In genomic region chr6:25038300-25038699, GRCh38 we compare ENCODE assay signal across 22 cellular contexts.
DNase-seq lines count a peak whose midpoint lies in the region; ATAC-seq, FAIRE-seq and TF ChIP-seq lines count a peak whose summit lies in the region.
"Had no signal": no experiment of that assay in that cellular context is flagged by ENCODE, and none has a peak within 500 bp of the region (broad histone marks: within the 10 kb centered on the region; RNA-seq: fewer than 3 reads in every experiment).

No MANE protein-coding gene starts in this region.

- intact Hi-C loops in HepG2 (cut with micrococcal nuclease; ENCODE audit: unreplicated experiment) (no loop called here), right lobe of liver (cut with DNase I) (no loop called here), K562 (cut with micrococcal nuclease) (no loop called here)

- DNase-seq in HepG2 (ENCODE audit: low spot score), result no peak
- no peak for DNase-seq in right lobe of liver
- DNase-seq in K562 (ENCODE audit: extremely low read depth in 1 of 4, low spot score in 3 of 4), result no peak
- DNase-seq in iPS-NIHi7 (ENCODE audit: extremely low spot score), result no peak
- DNase-seq in SK-N-SH, result no peak
- DNase-seq: activated CD4-positive, CD25-positive, alpha-beta regulatory T cell; activated CD8-positive, alpha-beta memory T cell treated with anti-CD3 and anti-CD28 coated beads, Interleukin-2, amount 50 U/mL, for 48 hours; brain microvascular endothelial cell; heart right ventricle; lower lobe of right lung; MG63; NCI-H146; PC-3; right cardiac atrium; SHP77 treated with DMSO at 0.1 percent for 48 hours; stimulated activated naive B cell treated with anti-CD40 and anti-IgM and Interleukin-4, amounts not matched to agents 10 μg/mL and 1 μg/mL and 100 μg/mL, for 72 hours; tibial artery had no signal

- TF ChIP-seq CTCF in HepG2 (CRISPR knock-in tag; IDR thresholded peaks at IDR 0.05), result no peak
- TF ChIP-seq CTCF in right lobe of liver (IDR thresholded peaks at IDR 0.05), result no peak
- no peak for TF ChIP-seq CTCF in Loucy (conservative IDR thresholded peaks at IDR 0.05; ENCODE audit: low read length)
- no peak for TF ChIP-seq CTCF in K562 (IDR thresholded peaks at IDR 0.05 in 2 of 3, conservative IDR thresholded peaks at IDR 0.05 in 1 of 3; ENCODE audit: insufficient read depth in 2 of 3, low read depth in 1 of 3, low read length in 3 of 3)
- TF ChIP-seq CTCF in SK-N-SH (IDR thresholded peaks at IDR 0.05), result no peak

- H3K36me3 ChIP-seq in HepG2 (replicated peaks in 1 of 2; ENCODE audit: control insufficient read depth in 1 of 2, insufficient read depth in 2 of 2, low read length in 2 of 2) (no peaks in the 10 kb centered on the region), right lobe of liver (no peaks in the 10 kb centered on the region), Loucy (ENCODE audit: insufficient read depth, low read length) (no peaks in the 10 kb centered on the region), K562 (ENCODE audit: control insufficient read depth, insufficient read depth, low read length) (no peaks in the 10 kb centered on the region), SK-N-SH (replicated peaks in 1 of 2; ENCODE audit: control insufficient read depth in 1 of 2, insufficient read depth in 2 of 2, low read length in 1 of 2) (no peaks in the 10 kb centered on the region)
- H3K36me3 ChIP-seq: brain microvascular endothelial cell, heart right ventricle, lower lobe of right lung, MG63, tibial artery had no signal

- H3K4me2 ChIP-seq in HepG2 (ENCODE audit: low read depth, low read length), result no peak overlapping the region
- peak overlapping the region; percentile 92 for H3K4me2 ChIP-seq in Loucy (ENCODE audit: low read depth, low read length, poor library complexity, severe bottlenecking)
- no peak overlapping the region for H3K4me2 ChIP-seq in K562 (ENCODE audit: insufficient read depth, low read length)
- no peak overlapping the region for H3K4me2 ChIP-seq in SK-N-SH

- H3K79me2 ChIP-seq in HepG2 (ENCODE audit: insufficient read depth, low read length) (no peaks in the 10 kb centered on the region), Loucy (ENCODE audit: insufficient read depth, low read length) (peaks cover 100% of the 10 kb centered on the region), K562 (ENCODE audit: control insufficient read depth, insufficient read depth, low read length) (no peaks in the 10 kb centered on the region), SK-N-SH (ENCODE audit: insufficient read depth) (no peaks in the 10 kb centered on the region)

- H3K4me3 ChIP-seq in HepG2 (replicated peaks in 1 of 3; ENCODE audit: insufficient read depth in 1 of 3, low read depth in 2 of 3, low read length in 3 of 3), result no peak overlapping the region
- H3K4me3 ChIP-seq in right lobe of liver, result no peak overlapping the region
- H3K4me3 ChIP-seq in Loucy (ENCODE audit: low read length, poor library complexity, severe bottlenecking), result peak overlapping the region; percentile 91
- no peak overlapping the region for H3K4me3 ChIP-seq in K562
- H3K4me3 ChIP-seq in SK-N-SH (ENCODE audit: low read depth in 2 of 2, low read length in 1 of 2), result no peak overlapping the region
- H3K4me3 ChIP-seq: coronary artery, lower lobe of right lung, MG63, tibial artery had no signal

- no peak for TF ChIP-seq POLR2A in HepG2 (IDR thresholded peaks at IDR 0.05; ENCODE audit: insufficient read depth in 1 of 2, low read depth in 2 of 2, low read length in 2 of 2)
- TF ChIP-seq POLR2A in right lobe of liver (IDR thresholded peaks at IDR 0.05), result no peak
- TF ChIP-seq POLR2A in K562 (conservative IDR thresholded peaks at IDR 0.05), result no peak

- H3K9me3 ChIP-seq in HepG2 (ENCODE audit: low read length), result no peaks in the 10 kb centered on the region
- H3K9me3 ChIP-seq in right lobe of liver, result no peaks in the 10 kb centered on the region
- H3K9me3 ChIP-seq in Loucy (ENCODE audit: insufficient read depth, low read depth, low read length), result no peaks in the 10 kb centered on the region
- no peaks in the 10 kb centered on the region for H3K9me3 ChIP-seq in K562 (replicated peaks; ENCODE audit: control insufficient read depth, insufficient read depth, low read depth, low read length)
- H3K9me3 ChIP-seq in SK-N-SH, result no peaks in the 10 kb centered on the region
- H3K9me3 ChIP-seq: lower lobe of right lung, MG63, tibial artery had no signal

- H3K27ac ChIP-seq in HepG2 (ENCODE audit: extremely low read length, insufficient read depth, low read length) (no peak overlapping the region), right lobe of liver (no peak overlapping the region), K562 (ENCODE audit: extremely low read depth, low read depth, low read length) (no peak overlapping the region), SK-N-SH (ENCODE audit: low read depth in 2 of 2, low read length in 1 of 2) (no peak overlapping the region)
- H3K27ac ChIP-seq: brain microvascular endothelial cell, coronary artery, lower lobe of right lung, tibial artery had no signal

- BruUV-seq in HepG2 (replicated peaks; lab: Mats Ljungman, UMichigan) (no TSS peak), K562 (replicated peaks; lab: Mats Ljungman, UMichigan) (no TSS peak)

- no peak for TF ChIP-seq EP300 in HepG2 (IDR thresholded peaks at IDR 0.05; ENCODE audit: low read depth in 2 of 2, low read length in 2 of 2)
- no peak for TF ChIP-seq EP300 in HepG2 (CRISPR knock-in tag; IDR thresholded peaks at IDR 0.05; ENCODE audit: borderline replicate concordance)
- TF ChIP-seq EP300 in K562 (IDR thresholded peaks at IDR 0.05; ENCODE audit: low read length), result no peak
- no peak for TF ChIP-seq EP300 in SK-N-SH (IDR thresholded peaks at IDR 0.05; ENCODE audit: borderline replicate concordance in 1 of 2, low read depth in 1 of 2, low read length in 1 of 2)

- in situ Hi-C loops in HepG2 (cut with HindIII; ENCODE audit: extremely low pct_ligation_motif_present, low pct_unique_long_range_greater_than_20kb) (no loop called here), K562 (cut with MboI) (no loop called here)

- no peaks in the 10 kb centered on the region for H3K9me1 ChIP-seq in K562 (ENCODE audit: control insufficient read depth, insufficient read depth, low read length)

- ATAC-seq in HepG2, result no peak
- no peak for ATAC-seq in right lobe of liver
- ATAC-seq in K562, result no peak
- no peak for ATAC-seq in HG03045 (IDR thresholded peaks at IDR 0.05; ENCODE audit: unreplicated experiment)
- ATAC-seq: heart right ventricle; lower lobe of right lung; PC-3; right cardiac atrium; stimulated activated naive B cell treated with anti-CD40 and anti-IgM and Interleukin-4, amounts not matched to agents 10 μg/mL and 1 μg/mL and 100 μg/mL, for 72 hours had no signal

- H3F3A ChIP-seq in Loucy (ENCODE audit: low read depth) (peaks cover 5% of the 10 kb centered on the region; the same call in 1 of the 2 replicates), SK-N-SH (replicated peaks; ENCODE audit: insufficient read depth) (no peaks in the 10 kb centered on the region)

- no peaks in the 10 kb centered on the region for H3K9me2 ChIP-seq in Loucy (replicated peaks; ENCODE audit: low read depth, low read length)
- no peaks in the 10 kb centered on the region for H3K9me2 ChIP-seq in SK-N-SH

- no peak for FAIRE-seq in HepG2 (lab: Jason Lieb, UNC)
- no peak for FAIRE-seq in K562 (lab: Jason Lieb, UNC)
- FAIRE-seq: H54, islet of Langerhans had no signal

- H3K4me1 ChIP-seq in HepG2 (ENCODE audit: insufficient read depth, low read length) (no peaks in the 10 kb centered on the region), right lobe of liver (no peaks in the 10 kb centered on the region), Loucy (ENCODE audit: insufficient read depth, low read length, poor library complexity, severe bottlenecking) (peaks cover 82% of the 10 kb centered on the region), K562 (replicated peaks in 1 of 2; ENCODE audit: control insufficient read depth in 2 of 2, insufficient read depth in 2 of 2, low read length in 2 of 2) (peaks cover 7 to 18% of the 10 kb centered on the region in 2 experiments; a peak in 4 of 5 replicates), SK-N-SH (ENCODE audit: control insufficient read depth in 1 of 2, insufficient read depth in 2 of 2, low read depth in 1 of 2, low read length in 1 of 2) (peaks cover 0 to 6% of the 10 kb centered on the region in 2 experiments; a peak in 2 of 4 replicates)
- H3K4me1 ChIP-seq: tibial artery had no signal

- CTCF ChIA-PET in HepG2 (lab: Yijun Ruan, JAX; ENCODE audit: low intra/inter-chr PET ratio, low total read pairs) (no interaction called here), K562 (lab: Yijun Ruan, JAX; ENCODE audit: low intra/inter-chr PET ratio) (no interaction called here), SK-N-SH (lab: Yijun Ruan, JAX) (interaction anchor here (0.8 to 1.3 kb wide), 3 partner anchors 10 to 77 kb away, joined by 4 to 8 read pairs (median 5); no protein-coding TSS in a partner anchor)

- no peak overlapping the region for H2AFZ ChIP-seq in HepG2 (ENCODE audit: low read length)
- H2AFZ ChIP-seq in Loucy (ENCODE audit: low read length), result no peak overlapping the region
- no peak overlapping the region for H2AFZ ChIP-seq in K562 (ENCODE audit: low read depth, low read length)
- no peak overlapping the region for H2AFZ ChIP-seq in SK-N-SH (ENCODE audit: low read depth)

- H4K20me1 ChIP-seq in HepG2 (ENCODE audit: insufficient read depth, low read length) (no peaks in the 10 kb centered on the region), Loucy (ENCODE audit: insufficient read depth, low read length, poor library complexity, severe bottlenecking) (peaks cover 61% of the 10 kb centered on the region), K562 (replicated peaks; ENCODE audit: control insufficient read depth, insufficient read depth, low read length) (no peaks in the 10 kb centered on the region), SK-N-SH (ENCODE audit: insufficient read depth) (no peaks in the 10 kb centered on the region)

- TF ChIP-seq RAD21 in HepG2 (CRISPR knock-in tag; IDR thresholded peaks at IDR 0.05) (no peak), K562 (CRISPR knock-in tag; conservative IDR thresholded peaks at IDR 0.05 in 1 of 2, IDR thresholded peaks at IDR 0.05 in 1 of 2) (no peak), SK-N-SH (IDR thresholded peaks at IDR 0.05; ENCODE audit: low read length) (no peak)

- H3K9ac ChIP-seq in HepG2 (ENCODE audit: insufficient read depth, low read depth, low read length) (no peak overlapping the region), Loucy (ENCODE audit: low read depth, low read length, poor library complexity, severe bottlenecking) (peak overlapping the region; percentile 78), K562 (ENCODE audit: insufficient read depth in 1 of 2, low read depth in 2 of 2, low read length in 2 of 2) (no peak overlapping the region), SK-N-SH (no peak overlapping the region)

- POLR2A ChIA-PET in HepG2 (lab: Yijun Ruan, JAX) (no interaction called here), K562 (lab: Yijun Ruan, JAX) (no interaction called here), SK-N-SH (lab: Yijun Ruan, JAX) (no interaction called here)

- peaks cover 0 to 15% of the 10 kb centered on the region in 2 experiments; a peak in 2 of 5 replicates for H3K27me3 ChIP-seq in HepG2 (ENCODE audit: control insufficient read depth in 1 of 2, insufficient read depth in 2 of 2, low read length in 2 of 2)
- no peaks in the 10 kb centered on the region for H3K27me3 ChIP-seq in right lobe of liver
- H3K27me3 ChIP-seq in Loucy (ENCODE audit: insufficient read depth, low read length, poor library complexity, severe bottlenecking), result no peaks in the 10 kb centered on the region
- peaks cover 0 to 5% of the 10 kb centered on the region in 2 experiments; a peak in 1 of 5 replicates for H3K27me3 ChIP-seq in K562 (ENCODE audit: control insufficient read depth in 2 of 2, insufficient read depth in 2 of 2, low read length in 2 of 2)
- no peaks in the 10 kb centered on the region for H3K27me3 ChIP-seq in SK-N-SH (ENCODE audit: insufficient read depth)
- H3K27me3 ChIP-seq: brain microvascular endothelial cell, MG63, tibial artery had no signal
